20 cellular contexts compared by ENCODE assay signal in the genomic region with DNA sequence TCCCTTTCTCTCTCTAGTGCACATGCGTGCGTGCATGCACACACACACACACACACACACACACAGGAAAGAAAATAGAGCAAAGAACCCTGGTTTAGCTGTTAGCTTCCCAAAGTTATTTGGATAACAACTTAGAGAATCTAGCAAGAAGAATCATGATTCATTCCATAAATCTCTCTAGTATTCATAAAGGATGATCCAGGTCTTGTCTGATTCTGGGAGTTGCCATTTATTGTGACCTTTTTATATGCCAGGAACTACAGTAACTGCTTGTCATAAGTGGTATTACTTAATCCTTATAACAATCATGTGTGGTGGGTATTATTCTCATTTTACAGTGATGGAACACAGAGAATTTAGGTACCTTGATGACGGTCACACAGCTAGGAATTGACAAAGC.
"Had no signal": no experiment of that assay in that cellular context is flagged by ENCODE, and none has a peak within 500 bp of the region (broad histone marks: within the 10 kb centered on the region; RNA-seq: fewer than 3 reads in every experiment).

No MANE protein-coding gene starts in this region.

- H3K4me2 ChIP-seq: neural progenitor cell had no signal

- H3K36me3 Mint-ChIP-seq: mesothelial cell of epicardium, neural progenitor cell, WTC11 had no signal

- H3K9ac ChIP-seq: neural progenitor cell had no signal

- H3K9me3 Mint-ChIP-seq: endodermal cell, mesothelial cell of epicardium, neural progenitor cell, WTC11 had no signal

- H3K4me3 Mint-ChIP-seq: endodermal cell, mesothelial cell of epicardium, neural progenitor cell, WTC11 had no signal

- H3K27ac Mint-ChIP-seq: endodermal cell, neural progenitor cell, WTC11 had no signal

- H3K27ac ChIP-seq: cardiac muscle cell, gastrocnemius medialis, heart right ventricle, lower lobe of right lung, neural progenitor cell, pancreas, sigmoid colon, suprapubic skin, upper lobe of left lung had no signal

- H2AFZ ChIP-seq: neural progenitor cell had no signal

- ATAC-seq: gastrocnemius medialis, heart right ventricle, left cardiac atrium, lower lobe of right lung, pancreas had no signal

- H3K9me3 ChIP-seq: gastrocnemius medialis, heart right ventricle, lower lobe of right lung, pancreas, sigmoid colon, suprapubic skin, upper lobe of left lung had no signal

- DNase-seq: activated CD4-positive, alpha-beta T cell treated with anti-CD3 and anti-CD28 coated beads for 48 hours; activated effector memory CD4-positive, alpha-beta T cell treated with Interleukin-2 at 50 U/mL for 16 hours; activated T-cell treated with anti-CD3 and anti-CD28 coated beads for 4 hours; dorsolateral prefrontal cortex; endodermal cell; gastrocnemius medialis; heart right ventricle; left cardiac atrium; lower lobe of right lung; pancreas; sigmoid colon; stimulated activated CD4-positive, alpha-beta T cell treated with anti-CD3 and anti-CD28 coated beads, Interleukin-2, amount 100 ng/mL, for 48 hours; stimulated activated naive CD4-positive, alpha-beta T cell treated with Interleukin-2 at 50 U/mL for 16 hours; T-helper 2 cell; upper lobe of left lung had no signal

- H3K4me1 ChIP-seq: gastrocnemius medialis, lower lobe of right lung, neural progenitor cell, pancreas had no signal

- H3K27me3 ChIP-seq: cardiac muscle cell, dorsolateral prefrontal cortex, gastrocnemius medialis, heart right ventricle, neural progenitor cell, pancreas, sigmoid colon, suprapubic skin, upper lobe of left lung had no signal

- H3K36me3 ChIP-seq: cardiac muscle cell, gastrocnemius medialis, heart right ventricle, lower lobe of right lung, neural progenitor cell, pancreas, sigmoid colon, suprapubic skin, upper lobe of left lung had no signal

- H3K4me1 Mint-ChIP-seq: endodermal cell had no signal

- H3K4me3 ChIP-seq: cardiac muscle cell, dorsolateral prefrontal cortex, gastrocnemius medialis, heart right ventricle, lower lobe of right lung, neural progenitor cell, pancreas, sigmoid colon, suprapubic skin, upper lobe of left lung had no signal
